23 cellular contexts compared by ENCODE assay signal in the genomic region with DNA sequence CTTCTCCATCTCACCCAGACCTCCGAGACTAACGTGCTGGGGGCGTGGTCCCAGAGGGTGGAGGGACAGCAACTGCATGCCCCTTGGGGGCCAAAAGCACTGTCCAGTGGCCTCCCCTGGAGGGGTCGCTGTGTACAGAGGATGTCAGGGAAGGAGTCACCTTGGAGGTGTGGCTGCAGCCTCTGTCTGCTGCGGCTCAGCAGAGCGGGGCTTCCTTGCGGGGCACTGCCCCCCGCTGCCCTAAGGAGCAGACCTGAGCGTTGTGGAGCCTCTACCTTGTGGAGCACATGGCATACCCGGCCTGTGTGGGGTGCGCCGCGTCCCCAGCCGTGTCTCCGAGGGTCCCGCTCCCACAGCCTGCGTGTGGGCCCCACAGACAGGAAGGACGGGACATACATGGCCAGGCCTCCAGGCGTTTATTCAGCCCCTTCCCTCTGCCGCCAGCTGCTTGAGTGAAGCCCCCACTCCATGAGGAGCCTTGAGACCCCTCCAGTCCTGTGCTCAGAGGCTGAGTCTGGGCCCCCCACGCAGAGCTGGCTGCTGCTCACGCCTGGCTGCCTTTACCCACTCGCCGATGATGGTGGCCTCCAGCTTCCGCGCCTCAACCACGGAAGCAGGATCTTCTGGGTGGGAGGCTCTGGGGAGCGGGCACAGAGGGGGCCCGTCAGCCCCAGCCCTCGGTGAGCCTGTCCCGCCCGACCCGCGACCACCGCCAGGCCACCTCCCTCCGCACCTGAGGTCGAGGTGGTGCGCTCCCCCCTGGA. TPM values are rescaled to one million over a fixed set of nuclear protein-coding genes. Genes with fewer than 3 reads are reported as not detected.
DNase-seq lines count a peak whose midpoint lies in the region; ATAC-seq, FAIRE-seq and TF ChIP-seq lines count a peak whose summit lies in the region.
"Had no signal": no experiment of that assay in that cellular context is flagged by ENCODE, and none has a peak within 500 bp of the region (broad histone marks: within the 10 kb centered on the region; RNA-seq: fewer than 3 reads in every experiment).

No MANE protein-coding gene starts in this region.

- TF ChIP-seq RAD21 in HepG2 (CRISPR knock-in tag; IDR thresholded peaks at IDR 0.05): no peak

- no peak for TF ChIP-seq EP300 in HepG2 (IDR thresholded peaks at IDR 0.05; ENCODE audit: low read depth in 2 of 2, low read length in 2 of 2)
- TF ChIP-seq EP300 in HepG2 (CRISPR knock-in tag; IDR thresholded peaks at IDR 0.05; ENCODE audit: borderline replicate concordance): no peak

- H3K36me3 ChIP-seq in HepG2 (replicated peaks in 1 of 2; ENCODE audit: control insufficient read depth in 1 of 2, insufficient read depth in 2 of 2, low read length in 2 of 2) (peaks cover 9 to 19% of the 10 kb centered on the region in 2 experiments; a peak in 4 of 5 replicates), right lobe of liver (peaks cover 0 to 22% (median 5%) of the 10 kb centered on the region in 4 donors), H7 (replicated peaks; ENCODE audit: control insufficient read depth, insufficient read depth, low read length) (peaks cover 2% of the 10 kb centered on the region)

- H3K27me3 ChIP-seq in HepG2 (ENCODE audit: control insufficient read depth in 1 of 2, insufficient read depth in 2 of 2, low read length in 2 of 2) (no peaks in the 10 kb centered on the region), right lobe of liver (no peaks in the 10 kb centered on the region), H7 (ENCODE audit: control insufficient read depth, insufficient read depth, low read length) (peaks cover 22% of the 10 kb centered on the region)

- ATAC-seq in HepG2: no peak
- ATAC-seq in right lobe of liver: no peak
- ATAC-seq in central memory CD8-positive, alpha-beta T cell (replicated peaks; ENCODE audit: extremely low read depth, poor library complexity, severe bottlenecking): no peak
- ATAC-seq in Right ventricle myocardium inferior: no peak
- no peak for ATAC-seq in HG02852 (IDR thresholded peaks at IDR 0.05; ENCODE audit: unreplicated experiment)
- ATAC-seq in GM18517 (IDR thresholded peaks at IDR 0.05; ENCODE audit: unreplicated experiment): no peak
- ATAC-seq: T-cell had no signal

- H2AFZ ChIP-seq in HepG2 (ENCODE audit: low read length): no peak overlapping the region

- in situ Hi-C loops in HepG2 (cut with HindIII; ENCODE audit: extremely low pct_ligation_motif_present, low pct_unique_long_range_greater_than_20kb): loop anchor here (5.0 kb wide), 1 partner anchor 117 kb away; a partner anchor contains a TSS

- H3K27me3 Mint-ChIP-seq in central memory CD8-positive, alpha-beta T cell: no peaks in the 10 kb centered on the region
- H3K27me3 Mint-ChIP-seq: T-cell had no signal

- 96% methylated on average over 13 of the region's 38 CpGs for WGBS in HepG2 (ENCODE audit: low lambda C conversion rate)
- WGBS in right lobe of liver (ENCODE audit: insufficient coverage, low coverage, low lambda C conversion rate, missing lambda C conversion rate): 80% methylated on average over 3 of the region's 38 CpGs

- H3K9ac ChIP-seq in HepG2 (ENCODE audit: insufficient read depth, low read depth, low read length): no peak overlapping the region

- no peaks in the 10 kb centered on the region for H3K4me1 Mint-ChIP-seq in central memory CD8-positive, alpha-beta T cell

- H3K4me1 ChIP-seq in HepG2 (ENCODE audit: insufficient read depth, low read length): peaks cover 41% of the 10 kb centered on the region
- peaks cover 0 to 4% (median 1%) of the 10 kb centered on the region in 4 donors for H3K4me1 ChIP-seq in right lobe of liver

- no peak overlapping the region for H3K4me2 ChIP-seq in HepG2 (ENCODE audit: low read depth, low read length)

- no peaks in the 10 kb centered on the region for H4K20me1 ChIP-seq in HepG2 (ENCODE audit: insufficient read depth, low read length)

- no peak for TF ChIP-seq CTCF in HepG2 (CRISPR knock-in tag; IDR thresholded peaks at IDR 0.05)
- TF ChIP-seq CTCF in right lobe of liver (IDR thresholded peaks at IDR 0.05): no peak

- peaks cover 26% of the 10 kb centered on the region for H3K36me3 Mint-ChIP-seq in central memory CD8-positive, alpha-beta T cell (ENCODE audit: insufficient read depth)

- H3K79me2 ChIP-seq in HepG2 (ENCODE audit: insufficient read depth, low read length): no peaks in the 10 kb centered on the region

- no peak for DNase-seq in HepG2 (ENCODE audit: low spot score)
- no peak for DNase-seq in right lobe of liver
- peak; percentile 49 for DNase-seq in H7
- DNase-seq in central memory CD8-positive, alpha-beta T cell (ENCODE audit: low spot score in 2 of 2): no peak
- no peak for DNase-seq in Right ventricle myocardium inferior (ENCODE audit: missing footprints)
- DNase-seq in NCI-H69 (lab: John Stamatoyannopoulos, UW): no peak
- DNase-seq: KG1; NCI-H1105; NCI-H146; NCI-H2029; NCI-H226; NCI-H510A treated with DMSO at 0.1 percent for 48 hours; NCI-H774; NK-92 treated with Interleukin-12 subunit alpha and Interleukin-12 subunit beta, amount 100 ng/mL, for 24 hours; SJCRH30; T-cell had no signal

- H3K4me3 ChIP-seq in HepG2 (replicated peaks in 1 of 3; ENCODE audit: insufficient read depth in 1 of 3, low read depth in 2 of 3, low read length in 3 of 3): no peak overlapping the region
- H3K4me3 ChIP-seq in right lobe of liver: no peak overlapping the region
- no peak overlapping the region for H3K4me3 ChIP-seq in H7 (ENCODE audit: insufficient read depth, low read depth, low read length)
- H3K4me3 ChIP-seq: SJCRH30 had no signal

- H3K27ac ChIP-seq in HepG2 (ENCODE audit: extremely low read length, insufficient read depth, low read length) (peak overlapping the region; percentile 63), right lobe of liver (no peak overlapping the region)
- H3K27ac ChIP-seq: HL-60, SJCRH30 had no signal

- intact Hi-C loops in HepG2 (cut with micrococcal nuclease; ENCODE audit: unreplicated experiment) (loop anchor here (10.0 kb wide), 1 partner anchor 64 kb away; a partner anchor contains a TSS), right lobe of liver (cut with DNase I) (no loop called here), Right ventricle myocardium inferior (cut with DNase I) (no loop called here)

- BruUV-seq in HepG2 (replicated peaks; lab: Mats Ljungman, UMichigan): no TSS peak

- H3K27ac Mint-ChIP-seq in central memory CD8-positive, alpha-beta T cell (ENCODE audit: low read depth): no peak overlapping the region
- H3K27ac Mint-ChIP-seq: T-cell had no signal

- CTCF ChIA-PET in HepG2 (lab: Yijun Ruan, JAX; ENCODE audit: low intra/inter-chr PET ratio, low total read pairs): no interaction called here

- no peak for FAIRE-seq in HepG2 (lab: Jason Lieb, UNC)
- FAIRE-seq: A204.1, GM12891, H1 had no signal

- TF ChIP-seq POLR2A in HepG2 (IDR thresholded peaks at IDR 0.05; ENCODE audit: insufficient read depth in 1 of 2, low read depth in 2 of 2, low read length in 2 of 2) (no peak), right lobe of liver (IDR thresholded peaks at IDR 0.05) (no peak)

- H3K9me3 ChIP-seq in HepG2 (ENCODE audit: low read length) (no peaks in the 10 kb centered on the region), right lobe of liver (no peaks in the 10 kb centered on the region)
- H3K9me3 ChIP-seq: SJCRH30 had no signal

- peak overlapping the region; percentile 36 for H3K4me3 Mint-ChIP-seq in central memory CD8-positive, alpha-beta T cell
- H3K4me3 Mint-ChIP-seq: CD14-positive monocyte, T-cell had no signal

- POLR2A ChIA-PET in HepG2 (lab: Yijun Ruan, JAX): no interaction called here

- no peaks in the 10 kb centered on the region for H3K9me3 Mint-ChIP-seq in central memory CD8-positive, alpha-beta T cell
- H3K9me3 Mint-ChIP-seq: CD14-positive monocyte, T-cell had no signal

RNA-seq across cellular contexts. Expression of a gene that starts 4.2 kb away (rescaled TPM):
- total RNA-seq in HepG2 (2016; rRNA removed; fragmentation: Illumina TruSeq; extraction: Trizol): 0.66 and 1.2 TPM in 2 replicates
- total RNA-seq in HepG2 (2016; cell fraction: cytosol; rRNA removed; fragmentation: Illumina TruSeq; extraction: Trizol; ENCODE audit: low read depth): 0.91 and 1.4 TPM in 2 replicates
- 0.65 and 0.95 TPM in 2 replicates for total RNA-seq in HepG2 (2016; cell fraction: insoluble cytoplasmic fraction; rRNA removed; fragmentation: Illumina TruSeq; extraction: Trizol)
- 0.83 TPM in 2 replicates for total RNA-seq in HepG2 (2016; cell fraction: membrane; rRNA removed; fragmentation: Illumina TruSeq; extraction: Trizol)
- 0.97 and 1.4 TPM in 2 replicates for total RNA-seq in HepG2 (2016; cell fraction: nucleus; rRNA removed; fragmentation: Illumina TruSeq; extraction: Trizol)
- 4.5 and 6.5 TPM in 2 replicates for polyA plus RNA-seq in HepG2 (2011; rRNA removed)
- polyA plus RNA-seq in HepG2 (2011; cell fraction: cytosol; rRNA removed): 1.9 and 3.2 TPM in 2 replicates
- polyA plus RNA-seq in HepG2 (2011; cell fraction: nucleus; rRNA removed): 28.6 and 38.6 TPM in 2 replicates
- 3.1 and 4.5 TPM in 2 replicates for polyA plus RNA-seq in HepG2 (2012)
- 0.95 and 1.3 TPM in 2 replicates for polyA plus RNA-seq in HepG2 (2016; cell fraction: cytosol; fragmentation: Illumina TruSeq; extraction: Trizol; ENCODE audit: low read depth)
- polyA plus RNA-seq in HepG2 (2016; cell fraction: insoluble cytoplasmic fraction; fragmentation: Illumina TruSeq; extraction: Trizol; ENCODE audit: low read depth): 0.72 and 1.0 TPM in 2 replicates
- 0.70 and 0.74 TPM in 2 replicates for polyA plus RNA-seq in HepG2 (2016; cell fraction: membrane; fragmentation: Illumina TruSeq; extraction: Trizol; ENCODE audit: low read depth)
- 4.6 and 5.3 TPM in 2 replicates for polyA plus RNA-seq in HepG2 (2016; cell fraction: nucleus; fragmentation: Illumina TruSeq; extraction: Trizol; ENCODE audit: insufficient read depth, low read depth)
- 3.4 and 95.8 TPM in 2 replicates for polyA minus RNA-seq in HepG2 (2011; rRNA and poly(A)+ RNA removed; ENCODE audit: low replicate concordance)
- polyA minus RNA-seq in HepG2 (2011; cell fraction: cytosol; rRNA and poly(A)+ RNA removed): 1.5 and 1.6 TPM in 2 replicates
- polyA minus RNA-seq in HepG2 (2011; cell fraction: nucleus; rRNA and poly(A)+ RNA removed): 1.9 and 2.3 TPM in 2 replicates
- total RNA-seq in right lobe of liver: 10 to 100 TPM; 62.2 to 86.2 (median 66.2) TPM
- total RNA-seq in H7 (2014; rRNA removed; shearing (Covaris generic)): 15.8 and 18.2 TPM in 2 replicates
- total RNA-seq in Right ventricle myocardium inferior: 143 TPM

RNA-seq across cellular contexts. Expression of a gene that starts 23.5 kb away (rescaled TPM):
- total RNA-seq in HepG2 (2016; rRNA removed; fragmentation: Illumina TruSeq; extraction: Trizol): 19.0 and 48.9 TPM in 2 replicates
- total RNA-seq in HepG2 (2016; cell fraction: cytosol; rRNA removed; fragmentation: Illumina TruSeq; extraction: Trizol; ENCODE audit: low read depth): 9.3 and 10.3 TPM in 2 replicates
- 17.2 and 48.2 TPM in 2 replicates for total RNA-seq in HepG2 (2016; cell fraction: insoluble cytoplasmic fraction; rRNA removed; fragmentation: Illumina TruSeq; extraction: Trizol)
- 17.0 and 19.9 TPM in 2 replicates for total RNA-seq in HepG2 (2016; cell fraction: membrane; rRNA removed; fragmentation: Illumina TruSeq; extraction: Trizol)
- 44.7 and 51.0 TPM in 2 replicates for total RNA-seq in HepG2 (2016; cell fraction: nucleus; rRNA removed; fragmentation: Illumina TruSeq; extraction: Trizol)
- 59.5 and 60.6 TPM in 2 replicates for polyA plus RNA-seq in HepG2 (2011; rRNA removed)
- polyA plus RNA-seq in HepG2 (2011; cell fraction: cytosol; rRNA removed): 48.6 and 64.5 TPM in 2 replicates
- 146 and 162 TPM in 2 replicates for polyA plus RNA-seq in HepG2 (2011; cell fraction: nucleus; rRNA removed)
- polyA plus RNA-seq in HepG2 (2012): 30.5 and 38.6 TPM in 2 replicates
- 6.7 and 6.8 TPM in 2 replicates for polyA plus RNA-seq in HepG2 (2016; cell fraction: cytosol; fragmentation: Illumina TruSeq; extraction: Trizol; ENCODE audit: low read depth)
- 16.2 and 18.3 TPM in 2 replicates for polyA plus RNA-seq in HepG2 (2016; cell fraction: insoluble cytoplasmic fraction; fragmentation: Illumina TruSeq; extraction: Trizol; ENCODE audit: low read depth)
- polyA plus RNA-seq in HepG2 (2016; cell fraction: membrane; fragmentation: Illumina TruSeq; extraction: Trizol; ENCODE audit: low read depth): 11.2 and 12.8 TPM in 2 replicates
- polyA plus RNA-seq in HepG2 (2016; cell fraction: nucleus; fragmentation: Illumina TruSeq; extraction: Trizol; ENCODE audit: insufficient read depth, low read depth): 78.7 and 83.1 TPM in 2 replicates
- polyA minus RNA-seq in HepG2 (2011; rRNA and poly(A)+ RNA removed; ENCODE audit: low replicate concordance): 71.9 and 74.1 TPM in 2 replicates
- polyA minus RNA-seq in HepG2 (2011; cell fraction: cytosol; rRNA and poly(A)+ RNA removed): 24.7 and 26.8 TPM in 2 replicates
- 40.9 and 45.3 TPM in 2 replicates for polyA minus RNA-seq in HepG2 (2011; cell fraction: nucleus; rRNA and poly(A)+ RNA removed)
- 10 to 100 TPM; 24.0 to 39.1 (median 28.8) TPM for total RNA-seq in right lobe of liver
- total RNA-seq in H7 (2014; rRNA removed; shearing (Covaris generic)): 70.5 and 70.9 TPM in 2 replicates
- 20.4 TPM for total RNA-seq in Right ventricle myocardium inferior

RNA-seq across cellular contexts. Expression of a gene that starts 28.6 kb away (rescaled TPM):
- total RNA-seq in HepG2 (2016; rRNA removed; fragmentation: Illumina TruSeq; extraction: Trizol) (not detected in 2 replicates), right lobe of liver (not detected), Right ventricle myocardium inferior (not detected)
- not detected in 2 replicates for total RNA-seq in HepG2 (2016; cell fraction: cytosol; rRNA removed; fragmentation: Illumina TruSeq; extraction: Trizol; ENCODE audit: low read depth)
- total RNA-seq in HepG2 (2016; cell fraction: insoluble cytoplasmic fraction; rRNA removed; fragmentation: Illumina TruSeq; extraction: Trizol): not detected in 2 replicates
- total RNA-seq in HepG2 (2016; cell fraction: membrane; rRNA removed; fragmentation: Illumina TruSeq; extraction: Trizol): not detected in 2 replicates
- total RNA-seq in HepG2 (2016; cell fraction: nucleus; rRNA removed; fragmentation: Illumina TruSeq; extraction: Trizol): 0.09 TPM in 1 of 2 replicates, not detected in the other
- polyA plus RNA-seq in HepG2 (2011; rRNA removed): 0.05 and 0.13 TPM in 2 replicates
- 0.04 and 0.16 TPM in 2 replicates for polyA plus RNA-seq in HepG2 (2011; cell fraction: cytosol; rRNA removed)
- 0.64 and 1.3 TPM in 2 replicates for polyA plus RNA-seq in HepG2 (2011; cell fraction: nucleus; rRNA removed)
- polyA plus RNA-seq in HepG2 (2012): 0.32 and 0.40 TPM in 2 replicates
- not detected in 2 replicates for polyA plus RNA-seq in HepG2 (2016; cell fraction: cytosol; fragmentation: Illumina TruSeq; extraction: Trizol; ENCODE audit: low read depth)
- not detected in 2 replicates for polyA plus RNA-seq in HepG2 (2016; cell fraction: insoluble cytoplasmic fraction; fragmentation: Illumina TruSeq; extraction: Trizol; ENCODE audit: low read depth)
- polyA plus RNA-seq in HepG2 (2016; cell fraction: membrane; fragmentation: Illumina TruSeq; extraction: Trizol; ENCODE audit: low read depth): not detected in 2 replicates
- polyA plus RNA-seq in HepG2 (2016; cell fraction: nucleus; fragmentation: Illumina TruSeq; extraction: Trizol; ENCODE audit: insufficient read depth, low read depth): not detected in 2 replicates
- 0.05 and 0.06 TPM in 2 replicates for polyA minus RNA-seq in HepG2 (2011; rRNA and poly(A)+ RNA removed; ENCODE audit: low replicate concordance)
- polyA minus RNA-seq in HepG2 (2011; cell fraction: cytosol; rRNA and poly(A)+ RNA removed): not detected in 2 replicates
- polyA minus RNA-seq in HepG2 (2011; cell fraction: nucleus; rRNA and poly(A)+ RNA removed): 0.39 TPM in 1 of 2 replicates, not detected in the other
- total RNA-seq in H7 (2014; rRNA removed; shearing (Covaris generic)): 0.33 and 0.52 TPM in 2 replicates
- total RNA-seq: T-cell had no signal
- polyA plus RNA-seq: CD14-positive monocyte had no signal

RNA-seq across cellular contexts. Expression of a gene that starts 33.0 kb away (rescaled TPM):
- total RNA-seq in HepG2 (2016; rRNA removed; fragmentation: Illumina TruSeq; extraction: Trizol) (6.2 and 6.4 TPM in 2 replicates), right lobe of liver (1 to 10 TPM; 1.3 to 4.9 (median 1.9) TPM), Right ventricle myocardium inferior (13.6 TPM)
- total RNA-seq in HepG2 (2016; cell fraction: cytosol; rRNA removed; fragmentation: Illumina TruSeq; extraction: Trizol; ENCODE audit: low read depth): 1.7 and 1.8 TPM in 2 replicates
- 4.5 and 6.7 TPM in 2 replicates for total RNA-seq in HepG2 (2016; cell fraction: insoluble cytoplasmic fraction; rRNA removed; fragmentation: Illumina TruSeq; extraction: Trizol)
- total RNA-seq in HepG2 (2016; cell fraction: membrane; rRNA removed; fragmentation: Illumina TruSeq; extraction: Trizol): 3.0 and 3.1 TPM in 2 replicates
- total RNA-seq in HepG2 (2016; cell fraction: nucleus; rRNA removed; fragmentation: Illumina TruSeq; extraction: Trizol): 4.9 and 5.4 TPM in 2 replicates
- 5.4 and 6.0 TPM in 2 replicates for polyA plus RNA-seq in HepG2 (2011; rRNA removed)
- polyA plus RNA-seq in HepG2 (2011; cell fraction: cytosol; rRNA removed): 3.8 and 4.1 TPM in 2 replicates
- 43.5 and 57.7 TPM in 2 replicates for polyA plus RNA-seq in HepG2 (2011; cell fraction: nucleus; rRNA removed)
- 4.9 and 5.0 TPM in 2 replicates for polyA plus RNA-seq in HepG2 (2012)
- 1.1 and 1.2 TPM in 2 replicates for polyA plus RNA-seq in HepG2 (2016; cell fraction: cytosol; fragmentation: Illumina TruSeq; extraction: Trizol; ENCODE audit: low read depth)
- polyA plus RNA-seq in HepG2 (2016; cell fraction: insoluble cytoplasmic fraction; fragmentation: Illumina TruSeq; extraction: Trizol; ENCODE audit: low read depth): 6.4 and 8.8 TPM in 2 replicates
- polyA plus RNA-seq in HepG2 (2016; cell fraction: membrane; fragmentation: Illumina TruSeq; extraction: Trizol; ENCODE audit: low read depth): 3.0 and 3.6 TPM in 2 replicates
- 22.7 and 23.1 TPM in 2 replicates for polyA plus RNA-seq in HepG2 (2016; cell fraction: nucleus; fragmentation: Illumina TruSeq; extraction: Trizol; ENCODE audit: insufficient read depth, low read depth)
- polyA minus RNA-seq in HepG2 (2011; rRNA and poly(A)+ RNA removed; ENCODE audit: low replicate concordance): 2.2 and 5.1 TPM in 2 replicates
- 3.0 and 3.2 TPM in 2 replicates for polyA minus RNA-seq in HepG2 (2011; cell fraction: cytosol; rRNA and poly(A)+ RNA removed)
- polyA minus RNA-seq in HepG2 (2011; cell fraction: nucleus; rRNA and poly(A)+ RNA removed): 5.6 and 7.1 TPM in 2 replicates
- total RNA-seq in H7 (2014; rRNA removed; shearing (Covaris generic)): 9.0 and 14.9 TPM in 2 replicates

RNA-seq across cellular contexts. Expression of a gene that starts 40.0 kb away (rescaled TPM):
- total RNA-seq in HepG2 (2016; rRNA removed; fragmentation: Illumina TruSeq; extraction: Trizol) (35.9 and 42.8 TPM in 2 replicates), right lobe of liver (under 1 TPM in 5 of 6 experiments, not detected in 1; 0.05 to 0.43 (median 0.22) TPM), Right ventricle myocardium inferior (0.22 TPM)
- total RNA-seq in HepG2 (2016; cell fraction: cytosol; rRNA removed; fragmentation: Illumina TruSeq; extraction: Trizol; ENCODE audit: low read depth): 7.0 and 7.1 TPM in 2 replicates
- 34.9 and 42.2 TPM in 2 replicates for total RNA-seq in HepG2 (2016; cell fraction: insoluble cytoplasmic fraction; rRNA removed; fragmentation: Illumina TruSeq; extraction: Trizol)
- 29.9 and 31.6 TPM in 2 replicates for total RNA-seq in HepG2 (2016; cell fraction: membrane; rRNA removed; fragmentation: Illumina TruSeq; extraction: Trizol)
- 23.7 and 28.1 TPM in 2 replicates for total RNA-seq in HepG2 (2016; cell fraction: nucleus; rRNA removed; fragmentation: Illumina TruSeq; extraction: Trizol)
- 18.7 and 21.9 TPM in 2 replicates for polyA plus RNA-seq in HepG2 (2011; rRNA removed)
- polyA plus RNA-seq in HepG2 (2011; cell fraction: cytosol; rRNA removed): 16.4 and 40.1 TPM in 2 replicates
- 28.3 and 52.1 TPM in 2 replicates for polyA plus RNA-seq in HepG2 (2011; cell fraction: nucleus; rRNA removed)
- 12.0 and 19.0 TPM in 2 replicates for polyA plus RNA-seq in HepG2 (2012)
- polyA plus RNA-seq in HepG2 (2016; cell fraction: cytosol; fragmentation: Illumina TruSeq; extraction: Trizol; ENCODE audit: low read depth): 6.8 and 7.6 TPM in 2 replicates
- polyA plus RNA-seq in HepG2 (2016; cell fraction: insoluble cytoplasmic fraction; fragmentation: Illumina TruSeq; extraction: Trizol; ENCODE audit: low read depth): 33.9 and 39.2 TPM in 2 replicates
- 23.3 and 27.0 TPM in 2 replicates for polyA plus RNA-seq in HepG2 (2016; cell fraction: membrane; fragmentation: Illumina TruSeq; extraction: Trizol; ENCODE audit: low read depth)
- 44.9 and 46.9 TPM in 2 replicates for polyA plus RNA-seq in HepG2 (2016; cell fraction: nucleus; fragmentation: Illumina TruSeq; extraction: Trizol; ENCODE audit: insufficient read depth, low read depth)
- 38.7 and 55.4 TPM in 2 replicates for polyA minus RNA-seq in HepG2 (2011; rRNA and poly(A)+ RNA removed; ENCODE audit: low replicate concordance)
- polyA minus RNA-seq in HepG2 (2011; cell fraction: cytosol; rRNA and poly(A)+ RNA removed): 18.6 and 32.8 TPM in 2 replicates
- polyA minus RNA-seq in HepG2 (2011; cell fraction: nucleus; rRNA and poly(A)+ RNA removed): 7.3 and 8.6 TPM in 2 replicates
- 59.7 and 59.9 TPM in 2 replicates for total RNA-seq in H7 (2014; rRNA removed; shearing (Covaris generic))
